Comparison of ENCODE assay signal across 31 cellular contexts in genomic region chr16:63131503-63131902, GRCh38.
A peak's percentile ranks its signal among the peaks of the same experiment; 100 is the strongest.
DNase-seq lines count a peak whose midpoint lies in the region; ATAC-seq, FAIRE-seq and TF ChIP-seq lines count a peak whose summit lies in the region.
"Had no signal": no experiment of that assay in that cellular context is flagged by ENCODE, and none has a peak within 500 bp of the region (broad histone marks: within the 10 kb centered on the region; RNA-seq: fewer than 3 reads in every experiment).

No MANE protein-coding gene starts in this region.

- TF ChIP-seq RAD21 in HepG2 (CRISPR knock-in tag; IDR thresholded peaks at IDR 0.05) = no peak

- no peaks in the 10 kb centered on the region for H3K79me2 ChIP-seq in HepG2 (ENCODE audit: insufficient read depth, low read length)

- no peak overlapping the region for H3K9ac ChIP-seq in HepG2 (ENCODE audit: insufficient read depth, low read depth, low read length)
- H3K9ac ChIP-seq: BLaER1; BLaER1 treated with 17β-estradiol and CSF1 and Interleukin-3, amounts not matched to agents 10 nM and 100 nM had no signal

- no peaks in the 10 kb centered on the region for H3K27me3 ChIP-seq in HepG2 (ENCODE audit: control insufficient read depth in 1 of 2, insufficient read depth in 2 of 2, low read length in 2 of 2)
- H3K27me3 ChIP-seq in right lobe of liver = no peaks in the 10 kb centered on the region
- H3K27me3 ChIP-seq: BE2C; BLaER1; BLaER1 treated with 17β-estradiol and CSF1 and Interleukin-3, amounts not matched to agents 10 nM and 100 nM had no signal

- CTCF ChIA-PET in HepG2 (lab: Yijun Ruan, JAX; ENCODE audit: low intra/inter-chr PET ratio, low total read pairs) = no interaction called here
- CTCF ChIA-PET in HEK293 (lab: Yijun Ruan, JAX) = no interaction called here

- DNase-seq in HepG2 (ENCODE audit: low spot score) (no peak), right lobe of liver (no peak), NCI-H2196 (lab: John Stamatoyannopoulos, UW; ENCODE audit: unreplicated experiment) (no peak)
- DNase-seq: 8988T; ACHN; AML-193; BE2C; C1 segment of cervical spinal cord; Caco-2; Calu3; CD4-positive, alpha-beta memory T cell; CD4-positive, alpha-beta T cell; CD4-positive, CD25-positive, alpha-beta regulatory T cell; CD8-positive, alpha-beta memory T cell; CD8-positive, alpha-beta T cell; COR-L47; DMS 273 treated with DMSO at 0.1 percent for 48 hours; DMS153; DMS53; DMS79; DMS79 treated with DMSO at 0.1 percent for 48 hours; DND-41; EL had no signal

- FAIRE-seq in HepG2 (lab: Jason Lieb, UNC) = no peak
- FAIRE-seq: A204.1, A549, D721Med had no signal

- H3K4me1 ChIP-seq in HepG2 (ENCODE audit: insufficient read depth, low read length) = no peaks in the 10 kb centered on the region
- no peaks in the 10 kb centered on the region for H3K4me1 ChIP-seq in right lobe of liver
- H3K4me1 ChIP-seq in HEK293 (ENCODE audit: control insufficient read depth, insufficient read depth, low read length) = no peaks in the 10 kb centered on the region
- H3K4me1 ChIP-seq: A549; BE2C; BLaER1; BLaER1 treated with 17β-estradiol and CSF1 and Interleukin-3, amounts not matched to agents 10 nM and 100 nM; Caco-2 had no signal

- in situ Hi-C loops in HepG2 (cut with HindIII; ENCODE audit: extremely low pct_ligation_motif_present, low pct_unique_long_range_greater_than_20kb) = no loop called here

- POLR2A ChIA-PET in HepG2 (lab: Yijun Ruan, JAX) = no interaction called here
- POLR2A ChIA-PET in HEK293 (lab: Yijun Ruan, JAX) = no interaction called here

- no peak overlapping the region for H3K4me2 ChIP-seq in HepG2 (ENCODE audit: low read depth, low read length)
- H3K4me2 ChIP-seq: A549; BLaER1; BLaER1 treated with 17β-estradiol and CSF1 and Interleukin-3, amounts not matched to agents 10 nM and 100 nM had no signal

- TF ChIP-seq POLR2A in HepG2 (IDR thresholded peaks at IDR 0.05; ENCODE audit: insufficient read depth in 1 of 2, low read depth in 2 of 2, low read length in 2 of 2) = no peak
- TF ChIP-seq POLR2A in right lobe of liver (IDR thresholded peaks at IDR 0.05) = no peak

- no peaks in the 10 kb centered on the region for H4K20me1 ChIP-seq in HepG2 (ENCODE audit: insufficient read depth, low read length)
- H4K20me1 ChIP-seq: BLaER1; BLaER1 treated with 17β-estradiol and CSF1 and Interleukin-3, amounts not matched to agents 10 nM and 100 nM had no signal

- H3K27ac ChIP-seq in HepG2 (ENCODE audit: extremely low read length, insufficient read depth, low read length) (no peak overlapping the region), right lobe of liver (no peak overlapping the region), HEK293 (ENCODE audit: extremely low read depth, low read depth, low read length) (no peak overlapping the region)
- H3K27ac ChIP-seq: 22Rv1; A549; BLaER1; BLaER1 treated with 17β-estradiol and CSF1 and Interleukin-3, amounts not matched to agents 10 nM and 100 nM; C4-2B had no signal

- intact Hi-C loops in HepG2 (cut with micrococcal nuclease; ENCODE audit: unreplicated experiment) = no loop called here
- intact Hi-C loops in right lobe of liver (cut with DNase I) = no loop called here

- H2AFZ ChIP-seq in HepG2 (ENCODE audit: low read length) = no peak overlapping the region

- WGBS in HepG2 (ENCODE audit: low lambda C conversion rate) = 5% methylated on average over 2 of the region's 2 CpGs
- 53% methylated on average over 2 of the region's 2 CpGs for WGBS in right lobe of liver (ENCODE audit: insufficient coverage, low coverage, low lambda C conversion rate, missing lambda C conversion rate)

- H3K9me3 ChIP-seq in HepG2 (ENCODE audit: low read length) (peaks cover 55% of the 10 kb centered on the region), right lobe of liver (no peaks in the 10 kb centered on the region), HEK293 (ENCODE audit: control insufficient read depth, insufficient read depth, low read depth, low read length) (no peaks in the 10 kb centered on the region)
- H3K9me3 ChIP-seq: A549, BE2C had no signal

- TF ChIP-seq EP300 in HepG2 (IDR thresholded peaks at IDR 0.05; ENCODE audit: low read depth in 2 of 2, low read length in 2 of 2) (no peak), HepG2 (CRISPR knock-in tag; IDR thresholded peaks at IDR 0.05; ENCODE audit: borderline replicate concordance) (no peak)

- ATAC-seq in HepG2 (no peak), right lobe of liver (no peak)
- ATAC-seq: A549; CD8-positive, alpha-beta T cell had no signal

- TF ChIP-seq CTCF in HepG2 (CRISPR knock-in tag; IDR thresholded peaks at IDR 0.05) = no peak
- no peak for TF ChIP-seq CTCF in right lobe of liver (IDR thresholded peaks at IDR 0.05)
- no peak for TF ChIP-seq CTCF in HEK293 (tag by site-specific recombination; IDR thresholded peaks at IDR 0.05)

- H3K36me3 ChIP-seq in HepG2 (replicated peaks in 1 of 2; ENCODE audit: control insufficient read depth in 1 of 2, insufficient read depth in 2 of 2, low read length in 2 of 2) = no peaks in the 10 kb centered on the region
- no peaks in the 10 kb centered on the region for H3K36me3 ChIP-seq in right lobe of liver
- H3K36me3 ChIP-seq in HEK293 (ENCODE audit: control insufficient read depth in 2 of 2, insufficient read depth in 1 of 2, low read length in 2 of 2) = no peaks in the 10 kb centered on the region
- H3K36me3 ChIP-seq: BE2C, BLaER1 had no signal

- H3K4me3 ChIP-seq in HepG2 (replicated peaks in 1 of 3; ENCODE audit: insufficient read depth in 1 of 3, low read depth in 2 of 3, low read length in 3 of 3) = no peak overlapping the region
- no peak overlapping the region for H3K4me3 ChIP-seq in right lobe of liver
- no peak overlapping the region for H3K4me3 ChIP-seq in HEK293 (ENCODE audit: low read depth, low read length)
- H3K4me3 ChIP-seq: A549; BLaER1; BLaER1 treated with 17β-estradiol and CSF1 and Interleukin-3, amounts not matched to agents 10 nM and 100 nM had no signal

- BruUV-seq in HepG2 (replicated peaks; lab: Mats Ljungman, UMichigan) = no TSS peak

TF ChIP-seq in HepG2, 621 proteins besides CTCF, POLR2A, EP300 and RAD21:
- no peak for TF ChIP-seq CAMTA2 (CRISPR knock-in tag; IDR thresholded peaks at IDR 0.05; ENCODE audit: borderline replicate concordance)
- TF ChIP-seq ATF7 (IDR thresholded peaks at IDR 0.05) = peak; percentile 94
- TF ChIP-seq ATF7 (CRISPR knock-in tag; IDR thresholded peaks at IDR 0.05) = no peak
- no peak for TF ChIP-seq ELK4 (CRISPR knock-in tag; IDR thresholded peaks at IDR 0.05; ENCODE audit: borderline replicate concordance)
- TF ChIP-seq HCFC1 (IDR thresholded peaks at IDR 0.05; ENCODE audit: low read depth, low read length) = no peak
- peak; percentile 53 for TF ChIP-seq CREB1 (IDR thresholded peaks at IDR 0.05)
- no peak for TF ChIP-seq CREB1 (CRISPR knock-in tag; IDR thresholded peaks at IDR 0.05)

TF ChIP-seq in HEK293, 187 proteins besides CTCF, POLR2A, EP300 and RAD21:
- TF ChIP-seq WT1 (tag by site-specific recombination; IDR thresholded peaks at IDR 0.05) (no peak), ATF2 (tag by site-specific recombination; IDR thresholded peaks at IDR 0.05; ENCODE audit: low read depth) (0 out of 2 replicates have a peak, but pooled peaks have one; percentile 6)

Comparison
In these comparisons a context has a peak if more than half of its experiments do, and no peak if none do; other contexts are left out.
1. Of the 63 proteins assayed by ChIP-seq in both HepG2 and HEK293: peak only in HepG2: none; only in HEK293: ATF2; in both: none; in neither: 62.